19 cellular contexts compared by ENCODE assay signal in genomic region chr6:154371337-154371736, GRCh38. TPM values are rescaled to one million over a fixed set of nuclear protein-coding genes. Genes with fewer than 3 reads are reported as not detected.
"Had no signal": no experiment of that assay in that cellular context is flagged by ENCODE, and none has a peak within 500 bp of the region (broad histone marks: within the 10 kb centered on the region; RNA-seq: fewer than 3 reads in every experiment).

No MANE protein-coding gene starts in this region.

- H3K27me3 ChIP-seq: ascending aorta, esophagus muscularis mucosa, pancreas, stomach had no signal

- H3K4me1 ChIP-seq: pancreas had no signal

- ATAC-seq: activated CD4-positive, alpha-beta T cell treated with anti-CD3 and anti-CD28 coated beads for 36 hours; activated CD8-positive, alpha-beta T cell treated with anti-CD3 and anti-CD28 coated beads for 36 hours; activated naive CD8-positive, alpha-beta T cell treated with anti-CD3 and anti-CD28 coated beads, Interleukin-2, amount 50 U/mL, for 24 hours had no signal

- H3K4me3 ChIP-seq: ascending aorta, esophagus muscularis mucosa, left ventricle myocardium inferior, pancreas, stomach, thoracic aorta had no signal

- DNase-seq: activated CD4-positive, alpha-beta T cell treated with anti-CD3 and anti-CD28 coated beads for 36 hours; activated CD8-positive, alpha-beta memory T cell treated with anti-CD3 and anti-CD28 coated beads, Interleukin-2, amount 50 U/mL, for 48 hours; activated CD8-positive, alpha-beta T cell treated with anti-CD3 and anti-CD28 coated beads for 36 hours; activated naive CD4-positive, alpha-beta T cell; activated naive CD8-positive, alpha-beta T cell treated with anti-CD3 and anti-CD28 coated beads, Interleukin-2, amount 50 U/mL, for 24 hours; left ventricle myocardium inferior; mesendoderm; pancreas; stimulated activated CD4-positive, alpha-beta T cell treated with anti-CD3 and anti-CD28 coated beads, Interleukin-4, amount 100 ng/mL, for 4 hours; stomach; T-helper 9 cell had no signal

- H3K36me3 ChIP-seq: ascending aorta, esophagus muscularis mucosa, left ventricle myocardium inferior, pancreas, stomach, thoracic aorta, WERI-Rb-1 had no signal

- H3K27ac ChIP-seq: ascending aorta, esophagus muscularis mucosa, left ventricle myocardium inferior, pancreas, stomach, thoracic aorta, WERI-Rb-1 had no signal

- FAIRE-seq: bronchial epithelial cell, endometrium, keratinocyte, pancreas had no signal

- H3K9me3 ChIP-seq: ascending aorta, esophagus muscularis mucosa, left ventricle myocardium inferior, pancreas, thoracic aorta had no signal

RNA-seq across cellular contexts. Expression of gene IPCEF1, which starts 14.7 kb away (rescaled TPM):
- total RNA-seq: ascending aorta, chondrocyte had no signal
